Comparison of ENCODE assay signal across 14 cellular contexts in the genomic region with DNA sequence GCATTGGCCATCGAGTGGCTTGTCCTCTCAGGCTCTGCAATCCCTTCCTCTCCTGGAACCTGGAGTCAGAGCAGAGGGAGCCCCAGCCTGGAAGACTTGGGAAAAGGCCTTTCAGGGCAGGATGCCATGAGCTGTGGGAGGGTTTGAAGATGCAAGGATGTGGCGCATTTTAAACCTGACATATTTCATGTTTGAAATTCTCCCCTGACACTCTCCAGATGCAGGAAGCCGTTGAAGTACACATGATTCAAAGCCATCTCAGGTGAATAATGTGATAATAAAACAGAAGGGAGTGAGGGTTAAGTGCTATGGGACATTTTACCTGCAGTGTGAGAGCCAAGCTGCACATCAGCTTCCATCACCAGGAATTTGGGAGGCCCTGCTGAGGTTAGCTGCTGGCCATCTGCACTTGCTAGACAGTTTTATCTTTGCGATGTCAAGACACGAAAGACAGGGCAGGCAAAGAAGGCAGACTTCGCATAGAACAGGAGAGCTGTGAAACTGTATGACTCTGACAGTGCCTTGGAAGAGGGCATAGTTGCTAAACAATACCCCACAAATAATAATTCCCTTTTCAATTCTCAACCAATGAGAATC.
DNase-seq lines count a peak whose midpoint lies in the region; TF ChIP-seq lines count a peak whose summit lies in the region.
"Had no signal": no experiment of that assay in that cellular context is flagged by ENCODE, and none has a peak within 500 bp of the region (broad histone marks: within the 10 kb centered on the region; RNA-seq: fewer than 3 reads in every experiment).

No MANE protein-coding gene starts in this region.

- no peak overlapping the region for H2AFZ ChIP-seq in neural progenitor cell (replicated peaks)

- intact Hi-C loops in cardiac septum (cut with DNase I) = no loop called here

- TF ChIP-seq CTCF in cardiac muscle cell (IDR thresholded peaks at IDR 0.05; ENCODE audit: low read depth, low read length) = no peak
- no peak for TF ChIP-seq CTCF in fibroblast of villous mesenchyme (IDR thresholded peaks at IDR 0.05; ENCODE audit: insufficient read depth, low read depth, low read length)
- TF ChIP-seq CTCF in neural progenitor cell (IDR thresholded peaks at IDR 0.05) = no peak

- no peaks in the 10 kb centered on the region for H3K9me3 ChIP-seq in cardiac muscle cell (ENCODE audit: low read depth)
- no peaks in the 10 kb centered on the region for H3K9me3 ChIP-seq in neural progenitor cell (ENCODE audit: low read depth)

- peaks cover 6% of the 10 kb centered on the region for H3K4me1 Mint-ChIP-seq in neural progenitor cell
- H3K4me1 Mint-ChIP-seq: CD4-positive, CD25-positive, alpha-beta regulatory T cell; H9 had no signal

- no peak overlapping the region for H3K27ac ChIP-seq in cardiac muscle cell
- H3K27ac ChIP-seq in neural progenitor cell = no peak overlapping the region
- H3K27ac ChIP-seq: BLaER1 treated with 17β-estradiol and CSF1 and Interleukin-3, amounts not matched to agents 10 nM and 100 nM had no signal

- H3K9ac ChIP-seq in neural progenitor cell = no peak overlapping the region
- H3K9ac ChIP-seq: BLaER1 treated with 17β-estradiol and CSF1 and Interleukin-3, amounts not matched to agents 10 nM and 100 nM had no signal

- H3K4me3 ChIP-seq in cardiac muscle cell (no peak overlapping the region), fibroblast of villous mesenchyme (ENCODE audit: low read depth, low read length) (no peak overlapping the region), neural progenitor cell (no peak overlapping the region)
- H3K4me3 ChIP-seq: BLaER1 treated with 17β-estradiol and CSF1 and Interleukin-3, amounts not matched to agents 10 nM and 100 nM had no signal

- peak overlapping the region; percentile 42 for H3K27ac Mint-ChIP-seq in neural progenitor cell
- H3K27ac Mint-ChIP-seq: CD4-positive, CD25-positive, alpha-beta regulatory T cell; H9 had no signal

- H3K27me3 ChIP-seq in cardiac muscle cell (no peaks in the 10 kb centered on the region), neural progenitor cell (no peaks in the 10 kb centered on the region)
- H3K27me3 ChIP-seq: BLaER1 treated with 17β-estradiol and CSF1 and Interleukin-3, amounts not matched to agents 10 nM and 100 nM had no signal

- H3K4me2 ChIP-seq in neural progenitor cell = no peak overlapping the region
- H3K4me2 ChIP-seq: BLaER1 treated with 17β-estradiol and CSF1 and Interleukin-3, amounts not matched to agents 10 nM and 100 nM had no signal

- H3K4me3 Mint-ChIP-seq in neural progenitor cell = no peak overlapping the region
- H3K4me3 Mint-ChIP-seq: CD4-positive, CD25-positive, alpha-beta regulatory T cell; H9 had no signal

- H3K4me1 ChIP-seq in cardiac muscle cell (ENCODE audit: low read depth) (peaks cover 12% of the 10 kb centered on the region), neural progenitor cell (no peaks in the 10 kb centered on the region)
- H3K4me1 ChIP-seq: BLaER1 treated with 17β-estradiol and CSF1 and Interleukin-3, amounts not matched to agents 10 nM and 100 nM had no signal

- H3K27me3 Mint-ChIP-seq in neural progenitor cell (ENCODE audit: insufficient read depth, low read depth) = peaks cover 8% of the 10 kb centered on the region
- H3K27me3 Mint-ChIP-seq: CD4-positive, CD25-positive, alpha-beta regulatory T cell had no signal

- no peaks in the 10 kb centered on the region for H3K79me2 ChIP-seq in neural progenitor cell (ENCODE audit: low read depth)

- H3F3A ChIP-seq in neural progenitor cell (ENCODE audit: low read depth) = no peaks in the 10 kb centered on the region

- H3K36me3 ChIP-seq in cardiac muscle cell (no peaks in the 10 kb centered on the region), neural progenitor cell (no peaks in the 10 kb centered on the region)
- H3K36me3 ChIP-seq: BLaER1 treated with 17β-estradiol and CSF1 and Interleukin-3, amounts not matched to agents 10 nM and 100 nM had no signal

- DNase-seq in cardiac muscle cell (ENCODE audit: low read depth in 1 of 2, low spot score in 1 of 2) (peak; percentile 28 to 47), cardiac septum (ENCODE audit: low spot score) (no peak), fibroblast of villous mesenchyme (ENCODE audit: low read depth) (peak; percentile 7), neural progenitor cell (ENCODE audit: low spot score) (no peak), superior temporal gyrus (ENCODE audit: extremely low spot score) (no peak), cortex of kidney (lab: John Stamatoyannopoulos, UW) (no peak)
- DNase-seq in activated naive CD4-positive, alpha-beta T cell (lab: John Stamatoyannopoulos, UW) = no peak
- DNase-seq: 8988T; ACHN; CD4-positive, CD25-positive, alpha-beta regulatory T cell; DMS53; GOT3; H9 had no signal

- H4K20me1 ChIP-seq in neural progenitor cell (ENCODE audit: low read depth) = no peaks in the 10 kb centered on the region
- H4K20me1 ChIP-seq: BLaER1 treated with 17β-estradiol and CSF1 and Interleukin-3, amounts not matched to agents 10 nM and 100 nM had no signal

- H3K36me3 Mint-ChIP-seq in neural progenitor cell = no peaks in the 10 kb centered on the region
- H3K36me3 Mint-ChIP-seq: CD4-positive, CD25-positive, alpha-beta regulatory T cell had no signal

- H3K9me3 Mint-ChIP-seq in neural progenitor cell = no peaks in the 10 kb centered on the region
- H3K9me3 Mint-ChIP-seq: CD4-positive, CD25-positive, alpha-beta regulatory T cell had no signal

Comparison
In these comparisons a context has a peak if more than half of its experiments do, and no peak if none do; other contexts are left out.
1. DNase-seq: peak in cardiac muscle cell (2 of 2) and fibroblast of villous mesenchyme (single experiment); none in cardiac septum (single experiment), neural progenitor cell (single experiment), superior temporal gyrus (single experiment), activated naive CD4-positive, alpha-beta T cell (0 of 4) and cortex of kidney (single experiment).